Comparison of ENCODE assay signal across 23 cellular contexts in the genomic region with DNA sequence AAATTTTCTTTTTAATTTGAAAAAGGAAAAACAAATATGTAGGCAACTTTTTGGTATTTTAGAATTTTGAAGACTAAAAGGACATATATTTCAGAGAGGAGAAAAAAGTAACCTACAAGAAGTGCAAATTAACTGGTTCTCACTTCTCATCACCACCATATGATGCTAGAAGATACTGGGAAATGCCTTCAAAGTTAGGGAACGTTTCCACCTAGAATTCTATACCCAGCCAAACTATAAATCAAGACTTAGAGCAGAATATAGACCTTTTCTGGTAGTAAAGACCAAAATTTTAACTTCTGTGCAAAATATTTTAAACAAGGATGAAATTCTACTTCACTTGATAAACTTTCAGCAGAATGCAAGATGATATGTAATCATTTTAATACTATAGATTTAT.
"Had no signal": no experiment of that assay in that cellular context is flagged by ENCODE, and none has a peak within 500 bp of the region (broad histone marks: within the 10 kb centered on the region; RNA-seq: fewer than 3 reads in every experiment).

No MANE protein-coding gene starts in this region.

- FAIRE-seq: pancreas, small intestine had no signal

- H3K27ac ChIP-seq: left ventricle myocardium inferior, pancreas, prostate gland, suprapubic skin, thoracic aorta, tibial artery, upper lobe of right lung, uterus had no signal

- DNase-seq: hypothalamus; immature natural killer cell; islet precursor cell; left ventricle myocardium inferior; naive thymus-derived CD8-positive, alpha-beta T cell; nucleus accumbens; pancreas; posterior cingulate gyrus; retina; right cardiac atrium; sigmoid colon; small intestine; spleen; stimulated activated CD4-positive, alpha-beta T cell treated with anti-CD3 and anti-CD28 coated beads, Interleukin-4, amount 100 ng/mL, for 24 hours; stimulated activated naive CD4-positive, alpha-beta T cell; tibial artery; trophoblast cell; upper lobe of right lung; uterus had no signal

- H3K9me3 ChIP-seq: pancreas, prostate gland, sigmoid colon, suprapubic skin, thoracic aorta, upper lobe of right lung, uterus had no signal

- H3K4me3 ChIP-seq: left ventricle myocardium inferior, pancreas, prostate gland, sigmoid colon, spleen, suprapubic skin, thoracic aorta, tibial artery, upper lobe of right lung, uterus had no signal

- H3K36me3 ChIP-seq: left ventricle myocardium inferior, pancreas, prostate gland, sigmoid colon, spleen, suprapubic skin, thoracic aorta, tibial artery, upper lobe of right lung, uterus had no signal

- H3K4me1 ChIP-seq: prostate gland, upper lobe of right lung, uterus had no signal

- H3K27me3 ChIP-seq: pancreas, sigmoid colon, spleen, suprapubic skin, tibial artery, upper lobe of right lung, uterus had no signal

- ATAC-seq: naive thymus-derived CD8-positive, alpha-beta T cell; right cardiac atrium; stimulated activated effector memory CD8-positive, alpha-beta T cell treated with anti-CD3 and anti-CD28 coated beads, Interleukin-12 subunit alpha, Interleukin-12 subunit beta, amount 100 ng/mL, for 72 hours; upper lobe of right lung had no signal
